ENCODE assay signal across 15 cellular contexts in genomic region chr22:24128631-24129601, GRCh38. TPM values are rescaled to one million over a fixed set of nuclear protein-coding genes. Genes with fewer than 3 reads are reported as not detected.
DNase-seq lines count a peak whose midpoint lies in the region; ATAC-seq and TF ChIP-seq lines count a peak whose summit lies in the region.
"Had no signal": no experiment of that assay in that cellular context is flagged by ENCODE, and none has a peak within 500 bp of the region (broad histone marks: within the 10 kb centered on the region; RNA-seq: fewer than 3 reads in every experiment).

No MANE protein-coding gene starts in this region.

- H3K4me1 Mint-ChIP-seq in activated CD8-positive, alpha-beta T cell treated with anti-CD3 and anti-CD28 coated beads for 36 hours (ENCODE audit: low read depth): peaks cover 22% of the 10 kb centered on the region
- peaks cover 5% of the 10 kb centered on the region for H3K4me1 Mint-ChIP-seq in type B pancreatic cell (ENCODE audit: unreplicated experiment)

- intact Hi-C loops in right cardiac atrium (cut with DNase I) (no loop called here), Right ventricle myocardium superior (cut with DNase I) (no loop called here)
- intact Hi-C loops in activated CD8-positive, alpha-beta T cell treated with anti-CD3 and anti-CD28 coated beads for 36 hours (cut with micrococcal nuclease): loop anchor here (10.0 kb wide), 1 partner anchor 64 kb away; no protein-coding TSS in a partner anchor

- WGBS in right cardiac atrium: 81% methylated on average over 10 of the region's 10 CpGs

- no peaks in the 10 kb centered on the region for H3K27me3 ChIP-seq in right cardiac atrium (ENCODE audit: control insufficient read depth, insufficient read depth)
- H3K27me3 ChIP-seq: hepatocyte, ovary had no signal

- DNase-seq in right cardiac atrium: peak in 2 of 3 donors; percentile 41 to 54
- DNase-seq in Right ventricle myocardium superior: no peak
- peak; percentile 36 for DNase-seq in NCI-H2029 treated with DMSO at 0.1 percent for 48 hours (lab: John Stamatoyannopoulos, UW)
- no peak for DNase-seq in activated CD8-positive, alpha-beta T cell treated with anti-CD3 and anti-CD28 coated beads for 36 hours
- DNase-seq in type B pancreatic cell (ENCODE audit: extremely low spot score, unreplicated experiment): no peak
- DNase-seq in HCEC 1CT: no peak
- DNase-seq in medulla oblongata (ENCODE audit: extremely low spot score): no peak
- DNase-seq: activated CD4-positive, CD25-positive, alpha-beta regulatory T cell treated with anti-CD3 and anti-CD28 coated beads, Interleukin-2, amount 50 U/mL, for 72 hours; NCI-H526; ovary had no signal

- no peaks in the 10 kb centered on the region for H3K9me3 ChIP-seq in right cardiac atrium (ENCODE audit: control insufficient read depth, low read length)
- H3K9me3 ChIP-seq: ovary had no signal

- no peak for TF ChIP-seq CTCF in activated CD8-positive, alpha-beta T cell treated with anti-CD3 and anti-CD28 coated beads for 36 hours (IDR thresholded peaks at IDR 0.05)
- TF ChIP-seq CTCF in type B pancreatic cell (conservative IDR thresholded peaks at IDR 0.05): no peak

- ATAC-seq in right cardiac atrium (no peak), Right ventricle myocardium superior (ENCODE audit: poor library complexity) (no peak), HG03342 (IDR thresholded peaks at IDR 0.05; ENCODE audit: unreplicated experiment) (no peak)
- no peak for ATAC-seq in activated CD8-positive, alpha-beta T cell treated with anti-CD3 and anti-CD28 coated beads for 36 hours
- ATAC-seq: GM23338 had no signal

- no peaks in the 10 kb centered on the region for H3K9me3 Mint-ChIP-seq in activated CD8-positive, alpha-beta T cell treated with anti-CD3 and anti-CD28 coated beads for 36 hours
- no peaks in the 10 kb centered on the region for H3K9me3 Mint-ChIP-seq in type B pancreatic cell
- H3K9me3 Mint-ChIP-seq: GM23338; stimulated activated naive CD8-positive, alpha-beta T cell treated with anti-CD3 and anti-CD28 coated beads, Interleukin-15, Interleukin-2, amounts not matched to agents 100 ng/mL and 50 ng/mL, for 24 hours had no signal

- no peaks in the 10 kb centered on the region for H3K27me3 Mint-ChIP-seq in activated CD8-positive, alpha-beta T cell treated with anti-CD3 and anti-CD28 coated beads for 36 hours
- no peaks in the 10 kb centered on the region for H3K27me3 Mint-ChIP-seq in type B pancreatic cell
- H3K27me3 Mint-ChIP-seq: stimulated activated naive CD8-positive, alpha-beta T cell treated with anti-CD3 and anti-CD28 coated beads, Interleukin-15, Interleukin-2, amounts not matched to agents 100 ng/mL and 50 ng/mL, for 24 hours had no signal

- H3K4me3 ChIP-seq in right cardiac atrium (ENCODE audit: low read length): no peak overlapping the region
- H3K4me3 ChIP-seq: GM23338, hepatocyte, lung, ovary had no signal

- POLR2A ChIA-PET in activated CD8-positive, alpha-beta T cell treated with anti-CD3 and anti-CD28 coated beads for 36 hours (lab: Charles Lee): no interaction called here

- peaks cover 5% of the 10 kb centered on the region for H3K4me1 ChIP-seq in right cardiac atrium (ENCODE audit: control insufficient read depth, insufficient read depth, low read length)

- H3K27ac ChIP-seq in right cardiac atrium (ENCODE audit: low read length): no peak overlapping the region
- H3K27ac ChIP-seq: hepatocyte, ovary had no signal

- H3K36me3 Mint-ChIP-seq in activated CD8-positive, alpha-beta T cell treated with anti-CD3 and anti-CD28 coated beads for 36 hours (ENCODE audit: low read depth): peaks cover 5% of the 10 kb centered on the region
- peaks cover 4% of the 10 kb centered on the region for H3K36me3 Mint-ChIP-seq in type B pancreatic cell

- no peak overlapping the region for H3K4me3 Mint-ChIP-seq in activated CD8-positive, alpha-beta T cell treated with anti-CD3 and anti-CD28 coated beads for 36 hours
- H3K4me3 Mint-ChIP-seq in type B pancreatic cell: no peak overlapping the region
- H3K4me3 Mint-ChIP-seq: GM23338; stimulated activated naive CD8-positive, alpha-beta T cell treated with anti-CD3 and anti-CD28 coated beads, Interleukin-15, Interleukin-2, amounts not matched to agents 100 ng/mL and 50 ng/mL, for 24 hours had no signal

- H3K27ac Mint-ChIP-seq in activated CD8-positive, alpha-beta T cell treated with anti-CD3 and anti-CD28 coated beads for 36 hours: peak overlapping the region; percentile 40
- H3K27ac Mint-ChIP-seq in type B pancreatic cell: peak overlapping the region; percentile 18
- H3K27ac Mint-ChIP-seq: GM23338; stimulated activated naive CD8-positive, alpha-beta T cell treated with anti-CD3 and anti-CD28 coated beads, Interleukin-15, Interleukin-2, amounts not matched to agents 100 ng/mL and 50 ng/mL, for 24 hours had no signal

- CTCF ChIA-PET in activated CD8-positive, alpha-beta T cell treated with anti-CD3 and anti-CD28 coated beads for 36 hours (lab: Charles Lee): interaction anchor here (0.9 kb wide), 1 partner anchor 27 kb away, joined by 3 read pairs; no protein-coding TSS in a partner anchor

RNA-seq across cellular contexts. Expression of gene SUSD2, which starts 52.4 kb away (rescaled TPM):
- total RNA-seq in right cardiac atrium: 1 to 10 TPM; 6.2 to 7.4 (median 7.3) TPM
- 6.7 TPM for polyA plus RNA-seq in right cardiac atrium
- total RNA-seq in Right ventricle myocardium superior: 2.6 TPM
- under 1 TPM; 0.65 to 0.95 TPM for total RNA-seq in activated CD8-positive, alpha-beta T cell treated with anti-CD3 and anti-CD28 coated beads for 36 hours
- total RNA-seq in type B pancreatic cell (ENCODE audit: low replicate concordance): 3.7 and 5.6 TPM in 2 replicates

Comparison
In these comparisons a context has a peak if more than half of its experiments do, and no peak if none do; other contexts are left out.
1. DNase-seq: peak in right cardiac atrium (2 of 3) and NCI-H2029 treated with DMSO at 0.1 percent for 48 hours (single experiment); none in Right ventricle myocardium superior (single experiment), activated CD8-positive, alpha-beta T cell treated with anti-CD3 and anti-CD28 coated beads for 36 hours (single experiment), type B pancreatic cell (single experiment), HCEC 1CT (single experiment) and medulla oblongata (single experiment).